Comparison of ENCODE assay signal across 16 cellular contexts in the genomic region with DNA sequence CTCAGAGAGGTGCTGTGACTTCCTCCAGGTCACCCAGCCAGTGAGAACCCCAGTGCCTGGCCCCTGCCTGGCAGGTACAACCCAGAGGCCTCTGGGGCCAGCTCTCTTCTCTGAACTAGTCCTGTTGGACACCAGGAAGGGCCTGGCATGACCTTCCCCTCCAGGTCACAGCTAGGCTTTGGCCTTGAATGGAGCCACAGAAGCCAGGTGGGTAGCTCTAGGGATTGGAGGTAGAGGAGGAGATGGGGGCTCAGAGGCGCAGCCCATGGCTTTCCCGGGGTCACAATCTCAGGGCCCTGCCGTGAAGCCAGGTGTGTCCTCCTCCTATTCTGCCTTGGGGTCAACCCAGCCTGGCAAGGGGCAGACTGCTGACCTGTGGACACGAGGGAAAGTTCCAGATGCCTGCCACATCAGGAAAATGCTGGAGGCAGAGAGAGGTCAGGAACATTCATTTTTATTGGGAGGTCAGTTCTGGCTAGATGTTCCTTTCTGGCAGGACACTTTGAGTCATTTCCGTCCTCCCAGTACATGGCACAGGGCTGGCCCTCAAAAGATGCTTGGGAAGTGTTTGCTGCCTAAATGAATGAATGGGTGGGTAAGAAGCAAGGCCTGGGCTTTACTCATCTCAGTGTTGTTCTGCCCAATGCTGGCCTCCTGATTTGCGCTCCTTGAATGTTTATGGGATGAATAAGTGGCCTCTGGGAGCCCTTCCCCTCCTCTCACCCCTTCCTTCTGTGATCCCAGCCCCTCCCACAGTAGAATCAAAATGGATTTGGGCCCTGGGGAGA. TPM values are rescaled to one million over a fixed set of nuclear protein-coding genes. Genes with fewer than 3 reads are reported as not detected.
DNase-seq lines count a peak whose midpoint lies in the region; ATAC-seq, FAIRE-seq and TF ChIP-seq lines count a peak whose summit lies in the region.
"Had no signal": no experiment of that assay in that cellular context is flagged by ENCODE, and none has a peak within 500 bp of the region (broad histone marks: within the 10 kb centered on the region; RNA-seq: fewer than 3 reads in every experiment).

No MANE protein-coding gene starts in this region.

- peaks cover 9% of the 10 kb centered on the region for H3K36me3 Mint-ChIP-seq in endothelial cell (ENCODE audit: low read depth, unreplicated experiment)
- H3K36me3 Mint-ChIP-seq in nephron (ENCODE audit: low read depth) = no peaks in the 10 kb centered on the region

- peak; percentile 96 for FAIRE-seq in H54 (lab: Jason Lieb, UNC)
- FAIRE-seq: frontal cortex had no signal

- H3K27ac Mint-ChIP-seq in endothelial cell (ENCODE audit: unreplicated experiment) (peak overlapping the region; percentile 93), nephron (peak overlapping the region in 2 of 3 experiments; percentile 93 to 97)
- H3K27ac Mint-ChIP-seq: activated CD4-positive, alpha-beta T cell treated with anti-CD3 and anti-CD28 coated beads, Interleukin-2, amount 10 ng/mL, durations not matched to agents 24 days and 14 days; stimulated activated naive CD8-positive, alpha-beta T cell treated with anti-CD3 and anti-CD28 coated beads, Interleukin-15, Interleukin-2, amounts not matched to agents 100 ng/mL and 50 ng/mL, for 24 hours had no signal

- H3K9me3 Mint-ChIP-seq in endothelial cell (ENCODE audit: unreplicated experiment) (no peaks in the 10 kb centered on the region), nephron (no peaks in the 10 kb centered on the region)
- H3K9me3 Mint-ChIP-seq: activated CD4-positive, alpha-beta T cell treated with anti-CD3 and anti-CD28 coated beads, Interleukin-2, amount 10 ng/mL, durations not matched to agents 24 days and 14 days; CD8-positive, alpha-beta memory T cell; stimulated activated naive CD8-positive, alpha-beta T cell treated with anti-CD3 and anti-CD28 coated beads, Interleukin-15, Interleukin-2, amounts not matched to agents 100 ng/mL and 50 ng/mL, for 24 hours had no signal

- TF ChIP-seq CTCF in endothelial cell (IDR thresholded peaks at IDR 0.05; ENCODE audit: unreplicated experiment) = no peak
- no peak for TF ChIP-seq CTCF in nephron (IDR thresholded peaks at IDR 0.05; ENCODE audit: unreplicated experiment in 3 of 3)

- H3K4me3 Mint-ChIP-seq in endothelial cell (ENCODE audit: unreplicated experiment) (peak overlapping the region; percentile 77), nephron (no peak overlapping the region)
- H3K4me3 Mint-ChIP-seq: activated CD4-positive, alpha-beta T cell treated with anti-CD3 and anti-CD28 coated beads, Interleukin-2, amount 10 ng/mL, durations not matched to agents 24 days and 14 days; CD8-positive, alpha-beta memory T cell; stimulated activated naive CD8-positive, alpha-beta T cell treated with anti-CD3 and anti-CD28 coated beads, Interleukin-15, Interleukin-2, amounts not matched to agents 100 ng/mL and 50 ng/mL, for 24 hours had no signal

- DNase-seq in AG08396 (ENCODE audit: low spot score) = peak; percentile 38
- DNase-seq in H54 (ENCODE audit: insufficient read length, low spot score) = peak; percentile 92
- no peak for DNase-seq in endothelial cell (ENCODE audit: low spot score)
- no peak for DNase-seq in middle frontal gyrus (ENCODE audit: extremely low spot score, low spot score)
- DNase-seq in DMS153 treated with DMSO at 0.1 percent for 48 hours (lab: John Stamatoyannopoulos, UW; ENCODE audit: unreplicated experiment) = no peak
- no peak for DNase-seq in AML-193 (lab: John Stamatoyannopoulos, UW)
- DNase-seq: activated CD4-positive, alpha-beta T cell treated with anti-CD3 and anti-CD28 coated beads, Interleukin-2, amount 10 ng/mL, durations not matched to agents 24 days and 14 days; activated naive CD4-positive, alpha-beta T cell treated with Interleukin-2 at 50 U/mL for 16 hours; GOT3; NCI-H1694 treated with DMSO at 0.1 percent for 48 hours; occipital lobe had no signal

- no peak for ATAC-seq in HG02970 (IDR thresholded peaks at IDR 0.05; ENCODE audit: low FRiP score, unreplicated experiment)

- TF ChIP-seq POLR2A in H54 (IDR thresholded peaks at IDR 0.05; ENCODE audit: low read depth, low read length) = no peak

- H3K4me1 Mint-ChIP-seq in endothelial cell (ENCODE audit: unreplicated experiment) (peaks cover 71% of the 10 kb centered on the region), nephron (peaks cover 44% of the 10 kb centered on the region)
- H3K4me1 Mint-ChIP-seq: activated CD4-positive, alpha-beta T cell treated with anti-CD3 and anti-CD28 coated beads, Interleukin-2, amount 10 ng/mL, durations not matched to agents 24 days and 14 days; CD8-positive, alpha-beta memory T cell had no signal

- H3K27me3 Mint-ChIP-seq in endothelial cell (ENCODE audit: unreplicated experiment) (peaks cover 22% of the 10 kb centered on the region), nephron (ENCODE audit: low read depth) (peaks cover 9% of the 10 kb centered on the region)

RNA-seq across cellular contexts. Expression of gene FAM222A, which starts 25.4 kb away (rescaled TPM):
- 14.2 TPM for total RNA-seq in endothelial cell (ENCODE audit: unreplicated experiment)

Comparison
In these comparisons a context has a peak if more than half of its experiments do, and no peak if none do; other contexts are left out.
1. DNase-seq: peak in AG08396 (single experiment) and H54 (single experiment); none in endothelial cell (single experiment), middle frontal gyrus (single experiment), DMS153 treated with DMSO at 0.1 percent for 48 hours (single experiment) and AML-193 (0 of 2).